Comparison of ENCODE assay signal across 19 cellular contexts in genomic region chr11:9600166-9600565, GRCh38. TPM values are rescaled to one million over a fixed set of nuclear protein-coding genes. Genes with fewer than 3 reads are reported as not detected.
DNase-seq lines count a peak whose midpoint lies in the region; ATAC-seq and TF ChIP-seq lines count a peak whose summit lies in the region.
"Had no signal": no experiment of that assay in that cellular context is flagged by ENCODE, and none has a peak within 500 bp of the region (broad histone marks: within the 10 kb centered on the region; RNA-seq: fewer than 3 reads in every experiment).

No MANE protein-coding gene starts in this region.

- H2AFZ ChIP-seq in HCT116 (ENCODE audit: low read depth, low read length, poor library complexity, severe bottlenecking): no peak overlapping the region

- H3K9ac ChIP-seq in HCT116 (ENCODE audit: low read length) (no peak overlapping the region), mesendoderm (ENCODE audit: low read length) (no peak overlapping the region)

- H3K36me3 ChIP-seq in CD8-positive, alpha-beta memory T cell (ENCODE audit: insufficient read depth, low read length): no peaks in the 10 kb centered on the region
- no peaks in the 10 kb centered on the region for H3K36me3 ChIP-seq in HCT116 (ENCODE audit: control insufficient read depth in 1 of 2, insufficient read depth in 2 of 2, low read length in 2 of 2)
- no peaks in the 10 kb centered on the region for H3K36me3 ChIP-seq in mesendoderm (ENCODE audit: control insufficient read depth, insufficient read depth, low read length)
- H3K36me3 ChIP-seq: BE2C, heart left ventricle, sigmoid colon, stomach, vagina had no signal

- H3K79me2 ChIP-seq in HCT116 (ENCODE audit: insufficient read depth, low read length) (no peaks in the 10 kb centered on the region), mesendoderm (ENCODE audit: control insufficient read depth, insufficient read depth, low read length) (no peaks in the 10 kb centered on the region)

- no CpG with 5 or more reads among the region's 2 CpGs for WGBS in mesendoderm (ENCODE audit: extremely low coverage, insufficient coverage, low lambda C conversion rate)

- H3K23ac ChIP-seq in mesendoderm (ENCODE audit: low read length): peak overlapping the region; percentile 25

- H3K4me3 Mint-ChIP-seq in CD8-positive, alpha-beta memory T cell: no peak overlapping the region
- H3K4me3 Mint-ChIP-seq in activated CD8-positive, alpha-beta T cell treated with anti-CD3 and anti-CD28 coated beads for 36 hours: no peak overlapping the region

- ATAC-seq in HCT116 (no peak), GM19397 (IDR thresholded peaks at IDR 0.05; ENCODE audit: unreplicated experiment) (no peak)
- ATAC-seq in activated CD8-positive, alpha-beta T cell treated with anti-CD3 and anti-CD28 coated beads for 36 hours: no peak
- ATAC-seq: heart left ventricle had no signal

- peak overlapping the region; percentile 3 for H2AK5ac ChIP-seq in mesendoderm (ENCODE audit: low read length)

- 0 out of 2 replicates have a peak overlapping the region, but pooled peaks have one; percentile 59 for H3K4me2 ChIP-seq in HCT116 (ENCODE audit: low read length)
- no peak overlapping the region for H3K4me2 ChIP-seq in mesendoderm (ENCODE audit: low read length)

- no peak overlapping the region for H2BK120ac ChIP-seq in mesendoderm (ENCODE audit: low read depth, low read length)

- RAD21 ChIA-PET in HCT116 (lab: Charles Lee; ENCODE audit: low non-redundant PET in 1 of 2, low total read pairs in 2 of 2, uncharacterized antibody in 2 of 2, unreplicated experiment in 2 of 2): no interaction called here

- H3K9me3 Mint-ChIP-seq in CD8-positive, alpha-beta memory T cell: no peaks in the 10 kb centered on the region
- no peaks in the 10 kb centered on the region for H3K9me3 Mint-ChIP-seq in activated CD8-positive, alpha-beta T cell treated with anti-CD3 and anti-CD28 coated beads for 36 hours

- no peaks in the 10 kb centered on the region for H3K36me3 Mint-ChIP-seq in CD8-positive, alpha-beta memory T cell
- no peaks in the 10 kb centered on the region for H3K36me3 Mint-ChIP-seq in activated CD8-positive, alpha-beta T cell treated with anti-CD3 and anti-CD28 coated beads for 36 hours (ENCODE audit: low read depth)

- H3K79me1 ChIP-seq in mesendoderm (ENCODE audit: low read length): no peaks in the 10 kb centered on the region

- TF ChIP-seq RAD21 in HCT116 (IDR thresholded peaks at IDR 0.05; ENCODE audit: low read depth): no peak

- H3K4me1 ChIP-seq in CD8-positive, alpha-beta memory T cell (ENCODE audit: insufficient read depth, low read length): peaks cover 20% of the 10 kb centered on the region
- H3K4me1 ChIP-seq in HCT116 (ENCODE audit: control insufficient read depth in 1 of 2, insufficient read depth in 2 of 2, low read length in 2 of 2) (peaks cover 8 to 24% of the 10 kb centered on the region in 2 experiments), mesendoderm (ENCODE audit: control insufficient read depth, low read depth, low read length) (peaks cover 11% of the 10 kb centered on the region)
- H3K4me1 ChIP-seq: BE2C had no signal

- CTCF ChIA-PET in CD8-positive, alpha-beta memory T cell (lab: Charles Lee): interaction anchor here (1.9 to 4.1 kb wide), 4 partner anchors 12 to 65 kb away, joined by 7 to 44 read pairs (median 15); partner anchors contain the start of gene WEE1
- CTCF ChIA-PET in HCT116 (lab: Charles Lee): no interaction called here
- CTCF ChIA-PET in activated CD8-positive, alpha-beta T cell treated with anti-CD3 and anti-CD28 coated beads for 36 hours (lab: Charles Lee): interaction anchor here (1.2 to 3.2 kb wide), 7 partner anchors 9 to 489 kb away, joined by 3 to 45 read pairs (median 5); no protein-coding TSS in a partner anchor

- H3K9me3 ChIP-seq in CD8-positive, alpha-beta memory T cell (ENCODE audit: low read length): no peaks in the 10 kb centered on the region
- H3K9me3 ChIP-seq in HCT116 (ENCODE audit: control insufficient read depth in 1 of 2, insufficient read depth in 1 of 2, low read depth in 1 of 2, low read length in 2 of 2): no peaks in the 10 kb centered on the region
- H3K9me3 ChIP-seq: BE2C, heart left ventricle, sigmoid colon, stomach, vagina had no signal

- no peak overlapping the region for H3K4ac ChIP-seq in mesendoderm (ENCODE audit: low read depth, low read length)

- no peak overlapping the region for H3K56ac ChIP-seq in mesendoderm (ENCODE audit: low read length)

- H3K27ac Mint-ChIP-seq in CD8-positive, alpha-beta memory T cell: peak overlapping the region in 6 of 8 donors; percentile 20 to 97 (median 81)
- H3K27ac Mint-ChIP-seq in activated CD8-positive, alpha-beta T cell treated with anti-CD3 and anti-CD28 coated beads for 36 hours: peak overlapping the region; percentile 87

- no TSS peak for BruUV-seq in HCT116 (replicated peaks; lab: Mats Ljungman, UMichigan)

- no peak for DNase-seq in CD8-positive, alpha-beta memory T cell
- DNase-seq in HCT116 (ENCODE audit: low read depth, low spot score) (no peak), mesendoderm (no peak), NCI-H510A treated with DMSO at 0.1 percent for 48 hours (lab: John Stamatoyannopoulos, UW) (no peak), MV-4-11 (lab: John Stamatoyannopoulos, UW) (no peak)
- DNase-seq in activated CD8-positive, alpha-beta T cell treated with anti-CD3 and anti-CD28 coated beads for 36 hours: no peak
- DNase-seq: activated CD4-positive, CD25-positive, alpha-beta regulatory T cell; activated T-cell treated with anti-CD3 and anti-CD28 coated beads, Interleukin-2, amount 50 U/mL, for 1 hour; aorta; BE2C; DMS79; heart left ventricle; NCI-H146; NCI-H524 treated with DMSO at 0.1 percent for 48 hours; sigmoid colon; stomach had no signal

- no peak for TF ChIP-seq POLR2A in HCT116 (IDR thresholded peaks at IDR 0.05; ENCODE audit: borderline replicate concordance, extremely low read depth, insufficient read depth, insufficient read length)

- no peak overlapping the region for H4K8ac ChIP-seq in mesendoderm (ENCODE audit: low read depth, low read length)

- no peaks in the 10 kb centered on the region for H3K27me3 ChIP-seq in CD8-positive, alpha-beta memory T cell (ENCODE audit: insufficient read depth, low read length, poor library complexity, severe bottlenecking)
- H3K27me3 ChIP-seq in HCT116 (ENCODE audit: insufficient read depth, low read length) (no peaks in the 10 kb centered on the region), mesendoderm (ENCODE audit: insufficient read depth, low read length, poor library complexity) (no peaks in the 10 kb centered on the region)
- H3K27me3 ChIP-seq: BE2C, heart left ventricle, sigmoid colon, stomach, vagina had no signal

- peaks cover 22 to 24% (median 24%) of the 10 kb centered on the region in 3 donors for H3K4me1 Mint-ChIP-seq in CD8-positive, alpha-beta memory T cell
- H3K4me1 Mint-ChIP-seq in activated CD8-positive, alpha-beta T cell treated with anti-CD3 and anti-CD28 coated beads for 36 hours (ENCODE audit: low read depth): peaks cover 31% of the 10 kb centered on the region

- no peak overlapping the region for H2BK5ac ChIP-seq in mesendoderm (ENCODE audit: low read length)

- no peaks in the 10 kb centered on the region for H4K20me1 ChIP-seq in HCT116 (ENCODE audit: insufficient read depth)

- no peak overlapping the region for H3K27ac ChIP-seq in CD8-positive, alpha-beta memory T cell (ENCODE audit: low read depth, low read length)
- H3K27ac ChIP-seq in HCT116 (ENCODE audit: low read depth, low read length) (no peak overlapping the region), mesendoderm (ENCODE audit: low read depth, low read length) (no peak overlapping the region)
- H3K27ac ChIP-seq: sigmoid colon, vagina had no signal

- intact Hi-C loops in HCT116 (cut with micrococcal nuclease): no loop called here
- intact Hi-C loops in activated CD8-positive, alpha-beta T cell treated with anti-CD3 and anti-CD28 coated beads for 36 hours (cut with micrococcal nuclease): no loop called here

- H3K9me2 ChIP-seq in HCT116 (ENCODE audit: insufficient read depth): no peaks in the 10 kb centered on the region

- POLR2A ChIA-PET in CD8-positive, alpha-beta memory T cell (lab: Charles Lee): interaction anchor here (1.4 kb wide), 1 partner anchor 139 kb away, joined by 4 read pairs; the partner anchor contains the start of gene ZNF143
- POLR2A ChIA-PET in HCT116 (lab: Charles Lee): no interaction called here
- POLR2A ChIA-PET in activated CD8-positive, alpha-beta T cell treated with anti-CD3 and anti-CD28 coated beads for 36 hours (lab: Charles Lee): interaction anchor here (1.1 to 3.0 kb wide), 5 partner anchors 9 to 44 kb away, joined by 3 to 14 read pairs (median 6); partner anchors contain the start of gene WEE1

- H3K4me3 ChIP-seq in CD8-positive, alpha-beta memory T cell (ENCODE audit: low read length): no peak overlapping the region
- no peak overlapping the region for H3K4me3 ChIP-seq in HCT116 (replicated peaks in 1 of 2; ENCODE audit: low read depth in 1 of 2, low read length in 2 of 2)
- H3K4me3 ChIP-seq in mesendoderm (ENCODE audit: low read length): no peak overlapping the region
- H3K4me3 ChIP-seq: K562, sigmoid colon, stomach, vagina had no signal

- no peak overlapping the region for H4K5ac ChIP-seq in mesendoderm (ENCODE audit: low read length)

- no peak overlapping the region for H2BK15ac ChIP-seq in mesendoderm (replicated peaks; ENCODE audit: low read depth)

- no peaks in the 10 kb centered on the region for H3K27me3 Mint-ChIP-seq in CD8-positive, alpha-beta memory T cell
- no peaks in the 10 kb centered on the region for H3K27me3 Mint-ChIP-seq in activated CD8-positive, alpha-beta T cell treated with anti-CD3 and anti-CD28 coated beads for 36 hours

- no peak for TF ChIP-seq CTCF in HCT116 (IDR thresholded peaks at IDR 0.05 in 2 of 3, conservative IDR thresholded peaks at IDR 0.05 in 1 of 3; ENCODE audit: borderline replicate concordance in 1 of 3, insufficient read depth in 1 of 3, low read depth in 2 of 3, low read length in 2 of 3)
- TF ChIP-seq CTCF in activated CD8-positive, alpha-beta T cell treated with anti-CD3 and anti-CD28 coated beads for 36 hours (IDR thresholded peaks at IDR 0.05): no peak

- no peak overlapping the region for H3K18ac ChIP-seq in mesendoderm (ENCODE audit: low read length)

TF ChIP-seq in HCT116, 20 proteins besides CTCF, POLR2A, EP300 and RAD21 (continues in another document):
- no peak for TF ChIP-seq FOSL1 (IDR thresholded peaks at IDR 0.05; ENCODE audit: low read depth)
- TF ChIP-seq CEBPB (IDR thresholded peaks at IDR 0.05; ENCODE audit: low read depth): no peak
- no peak for TF ChIP-seq TCF7L2 (IDR thresholded peaks at IDR 0.05; ENCODE audit: borderline replicate concordance, extremely low read depth, insufficient read depth, insufficient read length)

RNA-seq across cellular contexts. Expression of gene WEE1, which starts 26.7 kb away (rescaled TPM):
- total RNA-seq in CD8-positive, alpha-beta memory T cell: 10 to 100 TPM; 46.9 to 49.8 TPM
- polyA plus RNA-seq in CD8-positive, alpha-beta memory T cell: 8.1 TPM
- total RNA-seq in HCT116 (2021; ENCODE audit: unreplicated experiment): 50.8 TPM
- 21.3 and 29.3 TPM in 2 replicates for polyA plus RNA-seq in HCT116 (2012)
- 10 to 100 TPM; 45.2 to 49.2 TPM for total RNA-seq in activated CD8-positive, alpha-beta T cell treated with anti-CD3 and anti-CD28 coated beads for 36 hours
- polyA plus RNA-seq in mesendoderm (2013, experiment 1 of 2): 59.6 TPM
- 65.2 TPM for polyA plus RNA-seq in mesendoderm (2013, experiment 2 of 2)
